Comparison of ENCODE assay signal across 9 cellular contexts in genomic region chr14:75711796-75712211, GRCh38. TPM values are rescaled to one million over a fixed set of nuclear protein-coding genes. Genes with fewer than 3 reads are reported as not detected.
DNase-seq lines count a peak whose midpoint lies in the region; ATAC-seq, FAIRE-seq and TF ChIP-seq lines count a peak whose summit lies in the region.
"Had no signal": no experiment of that assay in that cellular context is flagged by ENCODE, and none has a peak within 500 bp of the region (broad histone marks: within the 10 kb centered on the region; RNA-seq: fewer than 3 reads in every experiment).

No MANE protein-coding gene starts in this region.

- TF ChIP-seq POLR2A in GM12892 (IDR thresholded peaks at IDR 0.05; ENCODE audit: low read depth, low read length): no peak
- TF ChIP-seq POLR2A in testis (IDR thresholded peaks at IDR 0.05): no peak

- TF ChIP-seq CTCF in testis (IDR thresholded peaks at IDR 0.05): no peak

- peaks cover 16% of the 10 kb centered on the region for H3K4me1 ChIP-seq in testis

- peak; percentile 9 for FAIRE-seq in GM12892 (lab: Jason Lieb, UNC)

- H3K36me3 ChIP-seq in testis (ENCODE audit: low read depth, missing control alignments): no peaks in the 10 kb centered on the region
- H3K36me3 ChIP-seq: neutrophil had no signal

- H3K27me3 ChIP-seq in layer of hippocampus (ENCODE audit: control insufficient read depth, insufficient read depth, low read length) (no peaks in the 10 kb centered on the region), testis (no peaks in the 10 kb centered on the region)
- H3K27me3 ChIP-seq: neutrophil had no signal

- WGBS in testis, 2 donors: 24% methylated on average over 4 of the region's 4 CpGs; no CpG with 5 or more reads in 1 of the 2 donors

- H3K27ac ChIP-seq in layer of hippocampus (ENCODE audit: low read depth, low read length) (peak overlapping the region; percentile 86), testis (peak overlapping the region in 1 of 2 donors; percentile 64)
- H3K27ac ChIP-seq: neutrophil had no signal

- H3K4me3 ChIP-seq in testis: no peak overlapping the region

- no peaks in the 10 kb centered on the region for H3K9me3 ChIP-seq in testis
- H3K9me3 ChIP-seq: neutrophil had no signal

- intact Hi-C loops in testis (cut with DNase I; ENCODE audit: low total_unique reads): no loop called here

- peak; percentile 75; the same call in 1 of the 2 replicates for TF ChIP-seq EP300 in Ishikawa (IDR thresholded peaks at IDR 0.05; ENCODE audit: borderline replicate concordance)

- TF ChIP-seq RAD21 in Ishikawa (IDR thresholded peaks at IDR 0.05; ENCODE audit: low read depth): no peak

- ATAC-seq in HG02885 (IDR thresholded peaks at IDR 0.05; ENCODE audit: poor library complexity, unreplicated experiment) (no peak), GM21526 (IDR thresholded peaks at IDR 0.05; ENCODE audit: low FRiP score, unreplicated experiment) (no peak)

- DNase-seq in GM12892 (ENCODE audit: insufficient read length): no peak
- DNase-seq in cerebellum (ENCODE audit: low spot score): peak; percentile 7
- peak; percentile 57 for DNase-seq in testis
- no peak for DNase-seq in effector CD4-positive, alpha-beta T cell

TF ChIP-seq in Ishikawa, 13 proteins besides CTCF, POLR2A, EP300 and RAD21:
- TF ChIP-seq EGR1 (IDR thresholded peaks at IDR 0.05) (0 out of 2 replicates have a peak, but pooled peaks have one; percentile 27), TAF1 (IDR thresholded peaks at IDR 0.05; ENCODE audit: low read depth) (no peak), CEBPB (IDR thresholded peaks at IDR 0.05) (peak; percentile 80; the same call in 1 of the 2 replicates), TCF12 (IDR thresholded peaks at IDR 0.05; ENCODE audit: low read depth) (peak; percentile 86), USF1 (IDR thresholded peaks at IDR 0.05) (no peak), MAX (IDR thresholded peaks at IDR 0.05) (peak; percentile 53), NFIC (IDR thresholded peaks at IDR 0.05) (peak; percentile 95), TEAD4 (IDR thresholded peaks at IDR 0.05) (peak; percentile 97), FOXM1 (IDR thresholded peaks at IDR 0.05; ENCODE audit: borderline replicate concordance, low read depth) (peak; percentile 80)
TF ChIP-seq in Ishikawa: peak in this region for 7.

RNA-seq across cellular contexts. Expression of gene TTLL5, which starts 50.8 kb away (rescaled TPM):
- 14.2 TPM for polyA plus RNA-seq in GM12892 (2012; ENCODE audit: missing spikeins)
- total RNA-seq in cerebellum (80.8 TPM), testis (100 to 1,000 TPM; 112 to 155 TPM)
- polyA plus RNA-seq in testis (ENCODE audit: insufficient read depth, low read depth, low replicate concordance): 318 TPM

RNA-seq across cellular contexts. Expression of gene ERG28, which starts 51.1 kb away (rescaled TPM):
- 24.3 TPM for polyA plus RNA-seq in GM12892 (2012; ENCODE audit: missing spikeins)
- 8.7 TPM for total RNA-seq in cerebellum
- 10 to 100 TPM; 60.0 to 64.4 TPM for total RNA-seq in testis
- polyA plus RNA-seq in testis (ENCODE audit: insufficient read depth, low read depth, low replicate concordance): 103 TPM

Comparison
In these comparisons a context has a peak if more than half of its experiments do, and no peak if none do; other contexts are left out.
1. DNase-seq: peak in cerebellum (single experiment) and testis (single experiment); none in GM12892 (single experiment) and effector CD4-positive, alpha-beta T cell (single experiment).